Comparison of ENCODE assay signal across 10 cellular contexts in the genomic region with DNA sequence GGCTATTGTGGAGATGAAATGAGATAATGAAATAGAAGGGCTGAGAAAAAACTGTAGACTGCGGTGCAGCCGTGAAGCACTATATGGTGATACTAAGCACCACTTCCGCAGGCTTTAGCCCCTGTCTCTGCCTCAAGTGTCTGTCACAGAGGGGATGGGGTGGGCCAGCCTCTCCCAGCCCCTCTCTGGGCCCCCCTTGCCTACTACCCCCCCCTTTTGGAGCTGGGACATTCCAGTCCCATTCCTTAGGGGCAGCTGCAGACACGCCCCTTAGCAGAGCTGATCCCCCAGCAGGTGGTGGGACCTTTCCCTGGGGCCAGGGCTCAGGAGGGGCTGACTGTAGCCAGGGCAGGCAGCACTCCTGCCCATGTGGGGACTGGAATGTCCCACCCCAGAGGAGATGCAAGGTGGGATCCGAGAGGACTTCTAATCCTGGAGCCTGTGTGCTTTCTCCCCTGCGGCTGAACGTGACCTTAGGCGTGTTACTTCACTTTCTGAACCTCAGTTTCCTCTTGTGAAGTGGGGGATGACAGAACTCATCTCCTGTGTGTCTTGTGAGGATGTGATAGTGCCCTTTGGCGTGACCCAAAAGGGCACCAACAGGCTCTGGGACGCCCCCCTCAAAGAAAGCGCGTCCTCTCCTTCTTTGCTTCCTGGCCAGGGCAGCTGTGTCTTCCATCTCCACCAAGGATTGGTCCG. TPM values are rescaled to one million over a fixed set of nuclear protein-coding genes. Genes with fewer than 3 reads are reported as not detected.
A peak's percentile ranks its signal among the peaks of the same experiment; 100 is the strongest.
DNase-seq lines count a peak whose midpoint lies in the region; ATAC-seq and TF ChIP-seq lines count a peak whose summit lies in the region.
"Had no signal": no experiment of that assay in that cellular context is flagged by ENCODE, and none has a peak within 500 bp of the region (broad histone marks: within the 10 kb centered on the region; RNA-seq: fewer than 3 reads in every experiment).

No MANE protein-coding gene starts in this region.

- no peaks in the 10 kb centered on the region for H3K36me3 Mint-ChIP-seq in glutamatergic neuron (ENCODE audit: unreplicated experiment)

- peaks cover 15% of the 10 kb centered on the region for H3K27me3 Mint-ChIP-seq in glutamatergic neuron (ENCODE audit: unreplicated experiment)

- H3K4me3 ChIP-seq in SJCRH30 (peak overlapping the region; percentile 78), skeletal muscle cell (ENCODE audit: low read depth, low read length) (peak overlapping the region; percentile 46), left lung (peak overlapping the region in 1 of 2 donors; percentile 56)

- H3K4me1 ChIP-seq in SJCRH30 (peaks cover 39% of the 10 kb centered on the region), left lung (peaks cover 6 to 56% of the 10 kb centered on the region in 2 donors)

- H3K27me3 ChIP-seq in SJCRH30 (no peaks in the 10 kb centered on the region), left lung (peaks cover 17 to 82% of the 10 kb centered on the region in 2 donors)
- H3K27me3 ChIP-seq: vagina had no signal

- DNase-seq in SJCRH30 = peak; percentile 95 to 96
- DNase-seq in glutamatergic neuron = no peak
- DNase-seq in skeletal muscle cell (ENCODE audit: low read depth) = no peak
- DNase-seq in NCI-H1417 (lab: John Stamatoyannopoulos, UW) = no peak
- DNase-seq in left lung = no peak
- DNase-seq in NCI-H1105 (lab: John Stamatoyannopoulos, UW) = no peak

- H3K9me3 ChIP-seq in SJCRH30 (replicated peaks) = no peaks in the 10 kb centered on the region; the same call in 1 of the 2 replicates
- no peaks in the 10 kb centered on the region for H3K9me3 ChIP-seq in left lung
- H3K9me3 ChIP-seq: vagina had no signal

- ATAC-seq in GM18505 (IDR thresholded peaks at IDR 0.05; ENCODE audit: unreplicated experiment) (no peak), left lung (no peak)

- peak overlapping the region; percentile 71 for H3K4me3 Mint-ChIP-seq in glutamatergic neuron (ENCODE audit: unreplicated experiment)

- TF ChIP-seq CTCF in glutamatergic neuron (IDR thresholded peaks at IDR 0.05; ENCODE audit: partially characterized antibody, unreplicated experiment) = no peak
- no peak for TF ChIP-seq CTCF in left lung (IDR thresholded peaks at IDR 0.05)

- no peak overlapping the region for H3K27ac Mint-ChIP-seq in glutamatergic neuron (ENCODE audit: unreplicated experiment)

- H3K27ac ChIP-seq in SJCRH30 (peak overlapping the region; percentile 97), left lung (peak overlapping the region in 1 of 2 donors; percentile 80)
- H3K27ac ChIP-seq: HL-60, vagina, VCaP had no signal

- peaks cover 15% of the 10 kb centered on the region for H3K36me3 ChIP-seq in SJCRH30
- H3K36me3 ChIP-seq in left lung = no peaks in the 10 kb centered on the region
- H3K36me3 ChIP-seq: vagina had no signal

- TF ChIP-seq POLR2A in GM18505 (IDR thresholded peaks at IDR 0.05; ENCODE audit: borderline replicate concordance, extremely low read depth, insufficient read depth, insufficient read length) = peak; percentile 15

- intact Hi-C loops in left lung (cut with DNase I) = no loop called here

- peaks cover 7% of the 10 kb centered on the region for H3K4me1 Mint-ChIP-seq in glutamatergic neuron (ENCODE audit: low read depth, unreplicated experiment)

- peaks cover 11% of the 10 kb centered on the region for H3K9me3 Mint-ChIP-seq in glutamatergic neuron (ENCODE audit: unreplicated experiment)

RNA-seq across cellular contexts. Expression of a gene that starts 2.0 kb away (rescaled TPM):
- 43.8 and 45.8 TPM in 2 replicates for total RNA-seq in SJCRH30 (2014; rRNA removed; shearing (Covaris generic))
- 2.2 TPM for total RNA-seq in glutamatergic neuron (ENCODE audit: unreplicated experiment)
- total RNA-seq in left lung = 1 to 10 TPM; 3.6 to 6.2 TPM

RNA-seq across cellular contexts. Expression of a gene that starts 15.5 kb away (rescaled TPM):
- total RNA-seq in SJCRH30 (2014; rRNA removed; shearing (Covaris generic)) = 24.6 and 24.7 TPM in 2 replicates
- 51.3 TPM for total RNA-seq in glutamatergic neuron (ENCODE audit: unreplicated experiment)
- total RNA-seq in left lung = 10 to 100 TPM; 30.8 to 41.5 TPM

RNA-seq across cellular contexts. Expression of a gene that starts 38.4 kb away (rescaled TPM):
- 277 and 303 TPM in 2 replicates for total RNA-seq in SJCRH30 (2014; rRNA removed; shearing (Covaris generic))
- total RNA-seq in glutamatergic neuron (ENCODE audit: unreplicated experiment) = 128 TPM
- 100 to 1,000 TPM in 1 of 2 donors, 10 to 100 TPM in 1; 65.0 to 105 TPM for total RNA-seq in left lung

Comparison
In these comparisons a context has a peak if more than half of its experiments do, and no peak if none do; other contexts are left out.
1. DNase-seq: peak in SJCRH30 (2 of 2); none in glutamatergic neuron (single experiment), skeletal muscle cell (single experiment), NCI-H1417 (0 of 3), left lung (0 of 2) and NCI-H1105 (single experiment).